ENCODE assay signal across 20 cellular contexts in the genomic region with DNA sequence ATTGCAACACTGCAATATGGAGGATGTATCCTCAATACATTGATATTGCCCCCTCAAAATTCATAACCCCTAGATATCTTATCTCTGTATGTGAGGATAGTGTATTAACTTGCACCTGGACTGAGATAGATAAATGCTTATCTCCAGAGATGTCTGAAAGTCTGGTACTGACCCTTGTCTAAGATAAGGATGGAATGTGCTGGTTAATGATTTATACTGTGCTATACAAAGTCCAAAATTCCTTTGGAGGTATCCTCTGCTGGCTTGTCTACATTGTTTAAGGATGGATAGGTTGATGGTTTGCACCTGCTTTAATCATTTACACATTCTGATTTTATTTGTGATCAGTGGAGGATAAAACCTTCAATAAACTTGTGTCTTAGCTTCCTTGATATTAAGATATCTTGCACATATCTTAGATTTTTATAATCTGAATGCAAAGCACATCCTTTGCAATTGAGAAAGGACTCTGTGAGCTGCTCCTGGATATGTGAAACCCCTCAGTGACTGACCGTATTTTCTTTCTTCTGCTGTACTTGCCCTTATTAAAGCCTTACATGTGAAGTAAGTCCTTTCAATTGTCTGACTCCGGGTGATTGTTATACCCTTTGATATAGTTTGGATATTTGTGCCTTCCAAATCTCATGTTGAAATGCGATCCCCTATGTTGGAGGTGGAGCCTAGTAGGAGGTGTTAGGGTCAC.
A peak's percentile ranks its signal among the peaks of the same experiment; 100 is the strongest.
DNase-seq lines count a peak whose midpoint lies in the region; ATAC-seq, FAIRE-seq and TF ChIP-seq lines count a peak whose summit lies in the region.
"Had no signal": no experiment of that assay in that cellular context is flagged by ENCODE, and none has a peak within 500 bp of the region (broad histone marks: within the 10 kb centered on the region; RNA-seq: fewer than 3 reads in every experiment).

No MANE protein-coding gene starts in this region.

- H3K36me3 ChIP-seq in hepatocyte (replicated peaks; ENCODE audit: insufficient read depth, low read depth) (no peaks in the 10 kb centered on the region), right lobe of liver (no peaks in the 10 kb centered on the region), small intestine (ENCODE audit: control insufficient read depth in 2 of 2, insufficient read depth in 2 of 2, low read length in 2 of 2) (no peaks in the 10 kb centered on the region)

- H3K4me3 ChIP-seq in hepatocyte (no peak overlapping the region), right lobe of liver (no peak overlapping the region), small intestine (ENCODE audit: low read depth in 1 of 2, low read length in 2 of 2) (no peak overlapping the region)
- H3K4me3 ChIP-seq: GM12878 had no signal

- peak overlapping the region; percentile 78 for H3K27ac ChIP-seq in hepatocyte
- H3K27ac ChIP-seq in right lobe of liver: no peak overlapping the region
- H3K27ac ChIP-seq in small intestine (ENCODE audit: low read depth in 1 of 2, low read length in 1 of 2): no peak overlapping the region
- H3K27ac ChIP-seq: HL-60 had no signal

- no peaks in the 10 kb centered on the region for H4K20me1 ChIP-seq in hepatocyte (ENCODE audit: insufficient read depth, poor library complexity, severe bottlenecking)

- peak; percentile 0 for DNase-seq in DMS53 (lab: John Stamatoyannopoulos, UW)
- DNase-seq in DMS53 treated with DMSO at 0.1 percent for 48 hours (lab: John Stamatoyannopoulos, UW; ENCODE audit: unreplicated experiment): no peak
- peak; percentile 41 for DNase-seq in hepatocyte (ENCODE audit: low spot score)
- no peak for DNase-seq in right lobe of liver
- peak; percentile 53 for DNase-seq in small intestine
- DNase-seq in DMS 273 (lab: John Stamatoyannopoulos, UW; ENCODE audit: unreplicated experiment): no peak
- DNase-seq in effector CD8-positive, alpha-beta T cell (lab: John Stamatoyannopoulos, UW): no peak
- DNase-seq in NCI-H2196 treated with DMSO at 0.1 percent for 48 hours (lab: John Stamatoyannopoulos, UW; ENCODE audit: unreplicated experiment): no peak
- DNase-seq: 8988T; GF-D8; NCI-H1092 treated with DMSO at 0.1 percent for 48 hours; NCI-H146; NCI-H2081; NCI-H510A; NCI-H748 treated with DMSO at 0.1 percent for 48 hours; NK-92 treated with Interleukin-12 subunit alpha and Interleukin-12 subunit beta, amount 100 ng/mL, for 24 hours; Right ventricle myocardium superior had no signal

- WGBS in hepatocyte (ENCODE audit: low lambda C conversion rate, missing lambda C conversion rate): 56% methylated on average over 3 of the region's 3 CpGs
- 32% methylated on average over 3 of the region's 3 CpGs for WGBS in right lobe of liver (ENCODE audit: insufficient coverage, low coverage, low lambda C conversion rate, missing lambda C conversion rate)
- 27 to 77% (median 46%) methylated on average over 3 of the region's 3 CpGs for WGBS in small intestine, 3 donors

- no peak overlapping the region for H2AFZ ChIP-seq in hepatocyte

- peaks cover 22% of the 10 kb centered on the region for H3K4me1 ChIP-seq in hepatocyte (ENCODE audit: insufficient read depth)
- H3K4me1 ChIP-seq in right lobe of liver: peaks cover 0 to 7% (median 0%) of the 10 kb centered on the region in 4 donors
- H3K4me1 ChIP-seq in small intestine (ENCODE audit: control insufficient read depth in 2 of 2, insufficient read depth in 1 of 2, low read depth in 1 of 2, low read length in 1 of 2): no peaks in the 10 kb centered on the region

- TF ChIP-seq POLR2A in right lobe of liver (IDR thresholded peaks at IDR 0.05): no peak

- no peaks in the 10 kb centered on the region for H3K27me3 ChIP-seq in hepatocyte
- no peaks in the 10 kb centered on the region for H3K27me3 ChIP-seq in right lobe of liver
- H3K27me3 ChIP-seq in small intestine (ENCODE audit: control insufficient read depth in 2 of 2, insufficient read depth in 2 of 2, low read length in 2 of 2): no peaks in the 10 kb centered on the region

- H3K4me2 ChIP-seq in hepatocyte: peak overlapping the region; percentile 21

- no peak for FAIRE-seq in small intestine (lab: Jason Lieb, UNC)
- FAIRE-seq: GM12878, HTR-8/SVneo had no signal

- H3K9me2 ChIP-seq in hepatocyte (replicated peaks; ENCODE audit: insufficient read depth): no peaks in the 10 kb centered on the region

- TF ChIP-seq CTCF in hepatocyte (IDR thresholded peaks at IDR 0.05; ENCODE audit: poor library complexity): no peak
- no peak for TF ChIP-seq CTCF in right lobe of liver (IDR thresholded peaks at IDR 0.05)

- no peaks in the 10 kb centered on the region for H3K79me2 ChIP-seq in hepatocyte

- peak; percentile 91 to 97 (median 96) for ATAC-seq in right lobe of liver
- ATAC-seq: GM12878 had no signal

- intact Hi-C loops in right lobe of liver (cut with DNase I): no loop called here

- peaks cover 3% of the 10 kb centered on the region for H3K9me3 ChIP-seq in hepatocyte (ENCODE audit: low read depth)
- no peaks in the 10 kb centered on the region for H3K9me3 ChIP-seq in right lobe of liver
- H3K9me3 ChIP-seq in small intestine (ENCODE audit: control insufficient read depth, low read depth): no peaks in the 10 kb centered on the region

Comparison
In these comparisons a context has a peak if more than half of its experiments do, and no peak if none do; other contexts are left out.
1. DNase-seq: peak in DMS53 (single experiment), hepatocyte (single experiment) and small intestine (single experiment); none in DMS53 treated with DMSO at 0.1 percent for 48 hours (single experiment), right lobe of liver (0 of 3), DMS 273 (single experiment), effector CD8-positive, alpha-beta T cell (single experiment) and NCI-H2196 treated with DMSO at 0.1 percent for 48 hours (single experiment).